Comparison of ENCODE assay signal across 8 cellular contexts in the genomic region with DNA sequence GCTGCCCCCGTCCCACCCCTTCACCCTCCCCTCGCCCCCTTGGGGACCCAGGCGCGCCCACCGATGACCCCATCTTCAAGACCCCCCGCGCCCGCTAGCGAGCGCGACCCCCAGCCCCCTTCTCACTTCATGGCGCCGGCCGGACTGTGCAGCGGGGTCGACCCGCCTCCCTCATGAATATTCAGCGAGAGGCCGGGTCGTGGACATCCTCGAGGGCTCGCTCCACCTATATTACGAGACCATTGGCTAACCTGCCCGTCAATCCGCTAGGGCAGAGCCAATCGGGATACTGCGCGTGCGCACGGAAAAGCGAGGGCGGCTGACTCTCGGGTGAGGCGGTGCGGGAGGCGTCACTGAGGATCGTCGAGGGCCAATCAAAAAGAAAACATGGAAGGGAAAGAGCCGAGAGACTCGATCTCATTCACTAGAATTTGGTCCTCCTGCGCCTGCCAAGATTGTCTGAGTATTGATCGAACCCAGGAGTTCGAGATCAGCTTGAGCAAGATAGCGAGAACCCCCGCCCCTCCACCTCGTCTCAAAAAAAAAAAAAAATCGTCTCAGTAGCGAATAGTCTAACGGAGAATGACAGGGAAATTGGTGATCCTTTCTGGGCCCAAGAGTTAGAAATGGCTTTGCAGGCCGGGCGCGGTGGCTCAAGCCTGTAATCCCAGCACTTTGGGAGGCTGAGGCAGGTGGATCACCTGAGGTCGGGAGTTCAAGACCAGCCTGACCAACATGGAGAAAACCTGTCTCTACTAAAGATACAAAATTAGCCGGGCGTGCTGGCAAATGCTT. TPM values are rescaled to one million over a fixed set of nuclear protein-coding genes. Genes with fewer than 3 reads are reported as not detected.
DNase-seq lines count a peak whose midpoint lies in the region; ATAC-seq and TF ChIP-seq lines count a peak whose summit lies in the region.

A gene (minus strand): TSS at position 164 of the 795 bp plus-strand sequence. CDS start 33 bp downstream, at position 131.

- peaks cover 0 to 2% of the 10 kb centered on the region in 2 donors for H3K4me1 ChIP-seq in esophagus (ENCODE audit: control insufficient read depth in 2 of 2, insufficient read depth in 2 of 2, low read length in 1 of 2)
- H3K4me1 ChIP-seq in mucosa of stomach (ENCODE audit: control insufficient read depth, insufficient read depth, low read length): no peaks in the 10 kb centered on the region

- whole genome bisulfite sequencing in esophagus, 2 donors: 3 to 4% methylated on average over 55 of the region's 55 CpGs

- no peaks in the 10 kb centered on the region for H3K27me3 Mint-ChIP-seq in activated T-cell treated with anti-CD3 and anti-CD28 coated beads, Interleukin-2, amount 50 U/mL, for 24 hours

- DNase-seq in DMS153 (lab: John Stamatoyannopoulos, UW) (peak; percentile 96), KBM-7 (peak; percentile 99)
- peak; percentile 100 for DNase-seq in activated T-cell treated with anti-CD3 and anti-CD28 coated beads, Interleukin-2, amount 50 U/mL, for 24 hours
- DNase-seq in stimulated activated CD8-positive, alpha-beta memory T cell treated with anti-CD3 and anti-CD28 coated beads, Interleukin-7, amount 100 ng/mL, for 1 hour (ENCODE audit: low read depth in 2 of 2): peak; percentile 99

- H3K9me3 ChIP-seq in esophagus (ENCODE audit: control insufficient read depth in 2 of 2, insufficient read depth in 1 of 2, low read depth in 1 of 2, low read length in 1 of 2) (no peaks in the 10 kb centered on the region), mucosa of stomach (ENCODE audit: control insufficient read depth, low read length) (no peaks in the 10 kb centered on the region)

- peaks cover 12% of the 10 kb centered on the region for H3K36me3 Mint-ChIP-seq in activated T-cell treated with anti-CD3 and anti-CD28 coated beads, Interleukin-2, amount 50 U/mL, for 24 hours (ENCODE audit: low read depth)

- H3K27me3 ChIP-seq in esophagus (ENCODE audit: control insufficient read depth in 1 of 2, insufficient read depth in 2 of 2, low read length in 2 of 2) (no peaks in the 10 kb centered on the region), mucosa of stomach (ENCODE audit: control insufficient read depth, insufficient read depth, low read length) (no peaks in the 10 kb centered on the region)

- H3K27ac ChIP-seq in esophagus (ENCODE audit: low read depth in 2 of 2, low read length in 1 of 2): peak within 1 kb of the TSS; percentile 54 to 73

- peak within 1 kb of the TSS; percentile 84 for H3K4me3 Mint-ChIP-seq in activated T-cell treated with anti-CD3 and anti-CD28 coated beads, Interleukin-2, amount 50 U/mL, for 24 hours

- H3K27ac Mint-ChIP-seq in activated T-cell treated with anti-CD3 and anti-CD28 coated beads, Interleukin-2, amount 50 U/mL, for 24 hours: peak within 1 kb of the TSS; percentile 99

- in situ Hi-C loops in KBM-7 (cut with MboI; ENCODE audit: low pct_unique_long_range_greater_than_20kb, low sequenced_read_pairs): no loop called here

- H3K4me1 Mint-ChIP-seq in activated T-cell treated with anti-CD3 and anti-CD28 coated beads, Interleukin-2, amount 50 U/mL, for 24 hours (ENCODE audit: low read depth): peaks cover 14% of the 10 kb centered on the region

- H3K9ac ChIP-seq in mucosa of stomach (ENCODE audit: low read length): peak within 1 kb of the TSS; percentile 65

- peak within 1 kb of the TSS; percentile 51 to 60 for H3K4me3 ChIP-seq in esophagus (ENCODE audit: low read depth in 1 of 2, low read length in 2 of 2)
- peak within 1 kb of the TSS; percentile 56 for H3K4me3 ChIP-seq in mucosa of stomach (ENCODE audit: low read length)

- H3K9me3 Mint-ChIP-seq in activated T-cell treated with anti-CD3 and anti-CD28 coated beads, Interleukin-2, amount 50 U/mL, for 24 hours: no peaks in the 10 kb centered on the region

- H3K36me3 ChIP-seq in esophagus (ENCODE audit: control insufficient read depth in 2 of 2, insufficient read depth in 2 of 2, low read length in 1 of 2) (no peaks in the 10 kb centered on the region), mucosa of stomach (ENCODE audit: control insufficient read depth, insufficient read depth, low read length) (no peaks in the 10 kb centered on the region)

- peak; percentile 90 for ATAC-seq in GM21619 (IDR thresholded peaks at IDR 0.05; ENCODE audit: unreplicated experiment)

TF ChIP-seq in PFSK-1, 5 proteins besides CTCF, POLR2A, EP300 and RAD21:
- no peak for TF ChIP-seq SIN3A (IDR thresholded peaks at IDR 0.05; ENCODE audit: borderline replicate concordance, insufficient read depth, low read length)
- 0 out of 2 replicates have a peak, but pooled peaks have one; percentile 7 for TF ChIP-seq TAF1 (IDR thresholded peaks at IDR 0.05; ENCODE audit: borderline replicate concordance, insufficient read depth, low read length)
- TF ChIP-seq, protein P1, sequence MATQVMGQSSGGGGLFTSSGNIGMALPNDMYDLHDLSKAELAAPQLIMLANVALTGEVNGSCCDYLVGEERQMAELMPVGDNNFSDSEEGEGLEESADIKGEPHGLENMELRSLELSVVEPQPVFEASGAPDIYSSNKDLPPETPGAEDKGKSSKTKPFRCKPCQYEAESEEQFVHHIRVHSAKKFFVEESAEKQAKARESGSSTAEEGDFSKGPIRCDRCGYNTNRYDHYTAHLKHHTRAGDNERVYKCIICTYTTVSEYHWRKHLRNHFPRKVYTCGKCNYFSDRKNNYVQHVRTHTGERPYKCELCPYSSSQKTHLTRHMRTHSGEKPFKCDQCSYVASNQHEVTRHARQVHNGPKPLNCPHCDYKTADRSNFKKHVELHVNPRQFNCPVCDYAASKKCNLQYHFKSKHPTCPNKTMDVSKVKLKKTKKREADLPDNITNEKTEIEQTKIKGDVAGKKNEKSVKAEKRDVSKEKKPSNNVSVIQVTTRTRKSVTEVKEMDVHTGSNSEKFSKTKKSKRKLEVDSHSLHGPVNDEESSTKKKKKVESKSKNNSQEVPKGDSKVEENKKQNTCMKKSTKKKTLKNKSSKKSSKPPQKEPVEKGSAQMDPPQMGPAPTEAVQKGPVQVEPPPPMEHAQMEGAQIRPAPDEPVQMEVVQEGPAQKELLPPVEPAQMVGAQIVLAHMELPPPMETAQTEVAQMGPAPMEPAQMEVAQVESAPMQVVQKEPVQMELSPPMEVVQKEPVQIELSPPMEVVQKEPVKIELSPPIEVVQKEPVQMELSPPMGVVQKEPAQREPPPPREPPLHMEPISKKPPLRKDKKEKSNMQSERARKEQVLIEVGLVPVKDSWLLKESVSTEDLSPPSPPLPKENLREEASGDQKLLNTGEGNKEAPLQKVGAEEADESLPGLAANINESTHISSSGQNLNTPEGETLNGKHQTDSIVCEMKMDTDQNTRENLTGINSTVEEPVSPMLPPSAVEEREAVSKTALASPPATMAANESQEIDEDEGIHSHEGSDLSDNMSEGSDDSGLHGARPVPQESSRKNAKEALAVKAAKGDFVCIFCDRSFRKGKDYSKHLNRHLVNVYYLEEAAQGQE (IDR thresholded peaks at IDR 0.05; ENCODE audit: insufficient read depth in 1 of 2, low read depth in 2 of 2, low read length in 2 of 2): no peak
- TF ChIP-seq POLR2AphosphoS5 (IDR thresholded peaks at IDR 0.05; ENCODE audit: low read depth, low read length): peak; percentile 62; the same call in 1 of the 2 replicates

RNA-seq across cellular contexts. Expression of the gene that starts here (rescaled TPM):
- polyA plus RNA-seq in PFSK-1 (2012; ENCODE audit: insufficient read length, low read depth): 56.2 TPM
- 1 to 10 TPM; 6.1 to 8.8 TPM for polyA plus RNA-seq in esophagus

Comparison
In these comparisons a context has a peak if more than half of its experiments do, and no peak if none do; other contexts are left out.
1. Peak in every context shown above with its lines: DNase-seq, ATAC-seq, H3K4me3 ChIP-seq and H3K27ac ChIP-seq.